In genomic region chr22:30637701-30638114, GRCh38 we compare ENCODE assay signal across 10 cellular contexts. TPM values are rescaled to one million over a fixed set of nuclear protein-coding genes. Genes with fewer than 3 reads are reported as not detected.
A peak's percentile ranks its signal among the peaks of the same experiment; 100 is the strongest.
DNase-seq lines count a peak whose midpoint lies in the region; ATAC-seq and TF ChIP-seq lines count a peak whose summit lies in the region.
"Had no signal": no experiment of that assay in that cellular context is flagged by ENCODE, and none has a peak within 500 bp of the region (broad histone marks: within the 10 kb centered on the region; RNA-seq: fewer than 3 reads in every experiment).

No MANE protein-coding gene starts in this region.

- no peaks in the 10 kb centered on the region for H3K36me3 Mint-ChIP-seq in CD4-positive, alpha-beta T cell (ENCODE audit: low read depth)
- H3K36me3 Mint-ChIP-seq in stimulated activated memory B cell treated with anti-CD40 and anti-IgM and Interleukin-4, amounts not matched to agents 10 μg/mL and 1 μg/mL and 100 μg/mL, for 72 hours, result peaks cover 6% of the 10 kb centered on the region
- peaks cover 6% of the 10 kb centered on the region for H3K36me3 Mint-ChIP-seq in Caco-2 (ENCODE audit: insufficient read depth, unreplicated experiment)

- no peak for DNase-seq in CD4-positive, alpha-beta T cell
- DNase-seq in SK-N-DZ (ENCODE audit: low spot score) (peak; percentile 41), islet precursor cell (peak; percentile 70), midbrain (lab: John Stamatoyannopoulos, UW) (no peak), Caco-2 (no peak)
- DNase-seq: EL, hypothalamus, sigmoid colon, thyroid gland had no signal

- no peaks in the 10 kb centered on the region for H3K36me3 ChIP-seq in Caco-2 (ENCODE audit: control insufficient read depth, insufficient read depth, low read length)
- H3K36me3 ChIP-seq: sigmoid colon, thyroid gland had no signal

- CTCF ChIA-PET in CD4-positive, alpha-beta T cell (lab: Charles Lee), result no interaction called here
- CTCF ChIA-PET in Caco-2 (lab: Charles Lee), result interaction anchor here (0.7 kb wide), 1 partner anchor 442 kb away, joined by 10 read pairs; no protein-coding TSS in a partner anchor

- H3K27me3 ChIP-seq in CD4-positive, alpha-beta T cell (ENCODE audit: control insufficient read depth, insufficient read depth, low read length), result no peaks in the 10 kb centered on the region
- no peaks in the 10 kb centered on the region for H3K27me3 ChIP-seq in Caco-2 (replicated peaks; ENCODE audit: control insufficient read depth, insufficient read depth, low read length)
- H3K27me3 ChIP-seq: sigmoid colon, thyroid gland had no signal

- no peak overlapping the region for H3K4me3 ChIP-seq in Caco-2 (ENCODE audit: low read depth, low read length)
- H3K4me3 ChIP-seq: thyroid gland had no signal

- no peaks in the 10 kb centered on the region for H3K27me3 Mint-ChIP-seq in CD4-positive, alpha-beta T cell
- H3K27me3 Mint-ChIP-seq in stimulated activated memory B cell treated with anti-CD40 and anti-IgM and Interleukin-4, amounts not matched to agents 10 μg/mL and 1 μg/mL and 100 μg/mL, for 72 hours, result no peaks in the 10 kb centered on the region
- H3K27me3 Mint-ChIP-seq in Caco-2 (ENCODE audit: insufficient read depth, unreplicated experiment), result no peaks in the 10 kb centered on the region

- H3K9me3 ChIP-seq in CD4-positive, alpha-beta T cell (ENCODE audit: control insufficient read depth, low read length), result no peaks in the 10 kb centered on the region
- no peaks in the 10 kb centered on the region for H3K9me3 ChIP-seq in Caco-2
- H3K9me3 ChIP-seq: sigmoid colon, thyroid gland had no signal

- no peaks in the 10 kb centered on the region for H3K9me3 Mint-ChIP-seq in CD4-positive, alpha-beta T cell
- H3K9me3 Mint-ChIP-seq in stimulated activated memory B cell treated with anti-CD40 and anti-IgM and Interleukin-4, amounts not matched to agents 10 μg/mL and 1 μg/mL and 100 μg/mL, for 72 hours, result peaks cover 3% of the 10 kb centered on the region
- H3K9me3 Mint-ChIP-seq in Caco-2 (ENCODE audit: unreplicated experiment), result no peaks in the 10 kb centered on the region

- no peak overlapping the region for H3K27ac Mint-ChIP-seq in CD4-positive, alpha-beta T cell
- no peak overlapping the region for H3K27ac Mint-ChIP-seq in stimulated activated memory B cell treated with anti-CD40 and anti-IgM and Interleukin-4, amounts not matched to agents 10 μg/mL and 1 μg/mL and 100 μg/mL, for 72 hours
- H3K27ac Mint-ChIP-seq in Caco-2 (ENCODE audit: unreplicated experiment), result no peak overlapping the region

- peaks cover 28% of the 10 kb centered on the region for H3K4me1 Mint-ChIP-seq in CD4-positive, alpha-beta T cell (ENCODE audit: low read depth)
- H3K4me1 Mint-ChIP-seq in stimulated activated memory B cell treated with anti-CD40 and anti-IgM and Interleukin-4, amounts not matched to agents 10 μg/mL and 1 μg/mL and 100 μg/mL, for 72 hours, result peaks cover 25% of the 10 kb centered on the region
- no peaks in the 10 kb centered on the region for H3K4me1 Mint-ChIP-seq in Caco-2 (ENCODE audit: low read depth, unreplicated experiment)

- ATAC-seq in CD4-positive, alpha-beta T cell (ENCODE audit: poor library complexity), result no peak
- ATAC-seq in stimulated activated memory B cell treated with anti-CD40 and anti-IgM and Interleukin-4, amounts not matched to agents 10 μg/mL and 1 μg/mL and 100 μg/mL, for 72 hours, result no peak

- POLR2A ChIA-PET in CD4-positive, alpha-beta T cell (lab: Charles Lee), result no interaction called here
- POLR2A ChIA-PET in Caco-2 (lab: Charles Lee), result no interaction called here

- H3K4me1 ChIP-seq in Caco-2, result peaks cover 13% of the 10 kb centered on the region

- H3K4me3 Mint-ChIP-seq in CD4-positive, alpha-beta T cell, result peak overlapping the region; percentile 69
- no peak overlapping the region for H3K4me3 Mint-ChIP-seq in stimulated activated memory B cell treated with anti-CD40 and anti-IgM and Interleukin-4, amounts not matched to agents 10 μg/mL and 1 μg/mL and 100 μg/mL, for 72 hours
- no peak overlapping the region for H3K4me3 Mint-ChIP-seq in Caco-2 (ENCODE audit: unreplicated experiment)

- intact Hi-C loops in CD4-positive, alpha-beta T cell (cut with DNase I, micrococcal nuclease), result loop anchor here in 1 of 2 experiments (5.0 to 10.0 kb wide), 2 partner anchors 57 to 330 kb away; partner anchors contain the start of genes MORC2, OSBP2 and TUG1
- intact Hi-C loops in Caco-2 (cut with micrococcal nuclease; ENCODE audit: unreplicated experiment), result no loop called here

- TF ChIP-seq CTCF in CD4-positive, alpha-beta T cell (IDR thresholded peaks at IDR 0.05), result no peak
- TF ChIP-seq CTCF in Caco-2 (IDR thresholded peaks at IDR 0.05; ENCODE audit: insufficient read depth in 1 of 2, low read depth in 1 of 2, low read length in 1 of 2, severe bottlenecking in 1 of 2, unreplicated experiment in 1 of 2), result no peak

- H3K27ac ChIP-seq in CD4-positive, alpha-beta T cell (ENCODE audit: low read depth, low read length), result no peak overlapping the region
- H3K27ac ChIP-seq: sigmoid colon, thyroid gland had no signal

- BruUV-seq in Caco-2 (replicated peaks; lab: Mats Ljungman, UMichigan), result no TSS peak

RNA-seq across cellular contexts. Expression of gene SLC35E4, which starts 2.1 kb away (rescaled TPM):
- 1 to 10 TPM; 2.1 to 2.9 TPM for total RNA-seq in CD4-positive, alpha-beta T cell
- polyA plus RNA-seq in SK-N-DZ (2014; cell fraction: cytosol; rRNA removed), result 4.0 and 5.4 TPM in 2 replicates
- 0.73 and 2.0 TPM in 2 replicates for polyA plus RNA-seq in SK-N-DZ (2014; cell fraction: nucleus; rRNA removed)
- 0.27 and 0.74 TPM in 2 replicates for total RNA-seq in Caco-2 (2022)

RNA-seq across cellular contexts. Expression of gene DUSP18, which starts 30.0 kb away (rescaled TPM):
- total RNA-seq in CD4-positive, alpha-beta T cell, result 1 to 10 TPM; 5.7 to 6.2 TPM
- polyA plus RNA-seq in SK-N-DZ (2014; cell fraction: cytosol; rRNA removed), result 2.2 and 3.9 TPM in 2 replicates
- polyA plus RNA-seq in SK-N-DZ (2014; cell fraction: nucleus; rRNA removed), result 0.99 and 1.3 TPM in 2 replicates
- total RNA-seq in Caco-2 (2022), result 6.0 and 7.9 TPM in 2 replicates

RNA-seq across cellular contexts. Expression of gene TCN2, which starts 30.7 kb away (rescaled TPM):
- total RNA-seq in CD4-positive, alpha-beta T cell, result under 1 TPM; 0.52 to 0.53 TPM
- 8.5 and 9.7 TPM in 2 replicates for polyA plus RNA-seq in SK-N-DZ (2014; cell fraction: cytosol; rRNA removed)
- 7.3 and 7.8 TPM in 2 replicates for polyA plus RNA-seq in SK-N-DZ (2014; cell fraction: nucleus; rRNA removed)
- 11.9 and 13.8 TPM in 2 replicates for total RNA-seq in Caco-2 (2022)

RNA-seq across cellular contexts. Expression of gene PES1, which starts 46.0 kb away (rescaled TPM):
- 10 to 100 TPM; 28.4 to 30.5 TPM for total RNA-seq in CD4-positive, alpha-beta T cell
- polyA plus RNA-seq in SK-N-DZ (2014; cell fraction: cytosol; rRNA removed), result 62.8 and 92.6 TPM in 2 replicates
- 71.5 and 84.6 TPM in 2 replicates for polyA plus RNA-seq in SK-N-DZ (2014; cell fraction: nucleus; rRNA removed)
- 110 and 117 TPM in 2 replicates for total RNA-seq in Caco-2 (2022)

RNA-seq across cellular contexts. Expression of gene OSBP2, which starts 57.0 kb away (rescaled TPM):
- 1 to 10 TPM; 1.2 to 1.6 TPM for total RNA-seq in CD4-positive, alpha-beta T cell
- 1.4 and 2.7 TPM in 2 replicates for polyA plus RNA-seq in SK-N-DZ (2014; cell fraction: cytosol; rRNA removed)
- 0.77 and 1.4 TPM in 2 replicates for polyA plus RNA-seq in SK-N-DZ (2014; cell fraction: nucleus; rRNA removed)
- 4.2 and 6.2 TPM in 2 replicates for total RNA-seq in Caco-2 (2022)

Comparison
In these comparisons a context has a peak if more than half of its experiments do, and no peak if none do; other contexts are left out.
1. DNase-seq: peak in SK-N-DZ (single experiment) and islet precursor cell (single experiment); none in CD4-positive, alpha-beta T cell (0 of 10), midbrain (single experiment) and Caco-2 (0 of 2).